Comparison of ENCODE assay signal across 8 cellular contexts in genomic region chr6:132780770-132781371, GRCh38. TPM values are rescaled to one million over a fixed set of nuclear protein-coding genes. Genes with fewer than 3 reads are reported as not detected.
DNase-seq lines count a peak whose midpoint lies in the region; ATAC-seq, FAIRE-seq and TF ChIP-seq lines count a peak whose summit lies in the region.

No MANE protein-coding gene starts in this region.

- no peaks in the 10 kb centered on the region for H3K4me1 ChIP-seq in CD8-positive, alpha-beta T cell (ENCODE audit: insufficient read depth, low read length)

- no peaks in the 10 kb centered on the region for H3K27me3 Mint-ChIP-seq in CD8-positive, alpha-beta T cell (ENCODE audit: low read depth)
- no peaks in the 10 kb centered on the region for H3K27me3 Mint-ChIP-seq in T-helper 17 cell

- POLR2A ChIA-PET in CD8-positive, alpha-beta T cell (lab: Charles Lee), result interaction anchor here (0.6 kb wide), 1 partner anchor 112 kb away, joined by 6 read pairs; no protein-coding TSS in a partner anchor
- POLR2A ChIA-PET in HEK293T (lab: Yijun Ruan, JAX), result no interaction called here

- peaks cover 14% of the 10 kb centered on the region for H3K36me3 ChIP-seq in CD8-positive, alpha-beta T cell (ENCODE audit: insufficient read depth, low read length)
- H3K36me3 ChIP-seq in kidney epithelial cell (ENCODE audit: control insufficient read depth, insufficient read depth, low read length), result no peaks in the 10 kb centered on the region

- no peak overlapping the region for H3K27ac Mint-ChIP-seq in CD8-positive, alpha-beta T cell
- H3K27ac Mint-ChIP-seq in T-helper 17 cell, result no peak overlapping the region

- no peaks in the 10 kb centered on the region for H3K4me1 Mint-ChIP-seq in CD8-positive, alpha-beta T cell (ENCODE audit: low read depth)
- H3K4me1 Mint-ChIP-seq in T-helper 17 cell, result peaks cover 4% of the 10 kb centered on the region

- H3K9me3 Mint-ChIP-seq in CD8-positive, alpha-beta T cell, result no peaks in the 10 kb centered on the region

- peaks cover 63% of the 10 kb centered on the region for H3K36me3 Mint-ChIP-seq in CD8-positive, alpha-beta T cell
- H3K36me3 Mint-ChIP-seq in T-helper 17 cell (ENCODE audit: low read depth), result peaks cover 10% of the 10 kb centered on the region

- H3K9me3 ChIP-seq in CD8-positive, alpha-beta T cell (ENCODE audit: low read length), result no peaks in the 10 kb centered on the region
- no peaks in the 10 kb centered on the region for H3K9me3 ChIP-seq in T-helper 17 cell (ENCODE audit: control insufficient read depth, low read length, poor library complexity, severe bottlenecking)

- no peak for FAIRE-seq in GM19239 (lab: Jason Lieb, UNC)
- FAIRE-seq in frontal cortex (lab: Jason Lieb, UNC), result no peak

- H3K4me3 ChIP-seq in CD8-positive, alpha-beta T cell (ENCODE audit: low read depth, low read length), result no peak overlapping the region
- no peak overlapping the region for H3K4me3 ChIP-seq in kidney epithelial cell (ENCODE audit: low read depth, low read length)

- peak; percentile 63 for ATAC-seq in CD8-positive, alpha-beta T cell
- ATAC-seq in T-helper 17 cell, result peak; percentile 39

- TF ChIP-seq CTCF in CD8-positive, alpha-beta T cell (IDR thresholded peaks at IDR 0.05), result peak; percentile 23
- peak; percentile 41 for TF ChIP-seq CTCF in kidney epithelial cell (IDR thresholded peaks at IDR 0.05; ENCODE audit: insufficient read depth, low read length, poor library complexity, severe bottlenecking)

- CTCF ChIA-PET in CD8-positive, alpha-beta T cell (lab: Charles Lee), result interaction anchor here (1.1 kb wide), 1 partner anchor 17 kb away, joined by 5 read pairs; no protein-coding TSS in a partner anchor
- CTCF ChIA-PET in HEK293T (lab: Yijun Ruan, JAX), result no interaction called here

- no peak overlapping the region for H3K4me3 Mint-ChIP-seq in CD8-positive, alpha-beta T cell
- no peak overlapping the region for H3K4me3 Mint-ChIP-seq in T-helper 17 cell

- no peak for DNase-seq in CD8-positive, alpha-beta T cell
- DNase-seq in HEK293T (ENCODE audit: extremely low spot score) (peak; percentile 33), T-helper 17 cell (no peak), kidney epithelial cell (ENCODE audit: low read depth) (no peak), mesenteric fat pad (ENCODE audit: low spot score) (no peak), GM19239 (ENCODE audit: insufficient read length, low spot score) (no peak), SHP77 (lab: John Stamatoyannopoulos, UW) (no peak), frontal cortex (ENCODE audit: low spot score in 2 of 2) (no peak)

- no peak overlapping the region for H3K27ac ChIP-seq in CD8-positive, alpha-beta T cell (ENCODE audit: low read depth, low read length)

- intact Hi-C loops in CD8-positive, alpha-beta T cell (cut with DNase I, micrococcal nuclease), result loop anchor here (5.0 kb wide), 2 partner anchors 114 to 249 kb away; no protein-coding TSS in a partner anchor

- H3K27me3 ChIP-seq in CD8-positive, alpha-beta T cell (ENCODE audit: insufficient read depth, low read length), result no peaks in the 10 kb centered on the region
- H3K27me3 ChIP-seq in kidney epithelial cell (ENCODE audit: control insufficient read depth, insufficient read depth, low read length), result no peaks in the 10 kb centered on the region

TF ChIP-seq in HEK293T, 16 proteins besides CTCF, POLR2A, EP300 and RAD21:
- no peak for TF ChIP-seq BHLHE40 (IDR thresholded peaks at IDR 0.05; ENCODE audit: borderline replicate concordance)
- TF ChIP-seq ELF4 (IDR thresholded peaks at IDR 0.05), result no peak
- TF ChIP-seq SP1 (IDR thresholded peaks at IDR 0.05), result no peak
- TF ChIP-seq FOXK2 (IDR thresholded peaks at IDR 0.05), result no peak
- TF ChIP-seq FOXM1 (IDR thresholded peaks at IDR 0.05; ENCODE audit: borderline replicate concordance), result no peak
- TF ChIP-seq SUZ12 (IDR thresholded peaks at IDR 0.05), result no peak
- no peak for TF ChIP-seq ARNT (IDR thresholded peaks at IDR 0.05)
- no peak for TF ChIP-seq LEF1 (IDR thresholded peaks at IDR 0.05; ENCODE audit: borderline replicate concordance)
- no peak for TF ChIP-seq CTBP1 (IDR thresholded peaks at IDR 0.05; ENCODE audit: borderline replicate concordance)
- TF ChIP-seq L3MBTL2 (conservative IDR thresholded peaks at IDR 0.05), result no peak
- TF ChIP-seq FOXA1 (IDR thresholded peaks at IDR 0.05), result no peak
- TF ChIP-seq ZNF384 (IDR thresholded peaks at IDR 0.05), result no peak
- no peak for TF ChIP-seq HDGF (IDR thresholded peaks at IDR 0.05; ENCODE audit: borderline replicate concordance)
- no peak for TF ChIP-seq TARDBP (IDR thresholded peaks at IDR 0.05)

RNA-seq across cellular contexts. Expression of gene SLC18B1, which starts 17.6 kb away (rescaled TPM):
- total RNA-seq in CD8-positive, alpha-beta T cell, result 10 to 100 TPM in 1 of 2 experiments, 1 to 10 TPM in 1; 10.0 to 11.8 TPM
- total RNA-seq in T-helper 17 cell (1 to 10 TPM; 8.6 to 9.1 TPM), kidney epithelial cell (10.7 and 11.9 TPM in 2 replicates), mesenteric fat pad (17.8 TPM), frontal cortex (17.5 TPM)

RNA-seq across cellular contexts. Expression of gene VNN2, which starts 23.2 kb away (rescaled TPM):
- total RNA-seq in CD8-positive, alpha-beta T cell, result 1 to 10 TPM; 8.0 to 8.3 TPM
- total RNA-seq in T-helper 17 cell (1 to 10 TPM; 2.1 to 5.2 TPM), kidney epithelial cell (0.33 TPM in 1 of 2 replicates, not detected in the other), mesenteric fat pad (32.6 TPM), frontal cortex (2.4 TPM)

RNA-seq across cellular contexts. Expression of gene RPS12, which starts 33.5 kb away (rescaled TPM):
- 1,000 to 10,000 TPM; 3,006 to 3,159 TPM for total RNA-seq in CD8-positive, alpha-beta T cell
- total RNA-seq in T-helper 17 cell (1,000 to 10,000 TPM; 2,264 to 2,344 TPM), kidney epithelial cell (3,542 and 3,676 TPM in 2 replicates), mesenteric fat pad (935 TPM), frontal cortex (686 TPM)
